In the genomic region with DNA sequence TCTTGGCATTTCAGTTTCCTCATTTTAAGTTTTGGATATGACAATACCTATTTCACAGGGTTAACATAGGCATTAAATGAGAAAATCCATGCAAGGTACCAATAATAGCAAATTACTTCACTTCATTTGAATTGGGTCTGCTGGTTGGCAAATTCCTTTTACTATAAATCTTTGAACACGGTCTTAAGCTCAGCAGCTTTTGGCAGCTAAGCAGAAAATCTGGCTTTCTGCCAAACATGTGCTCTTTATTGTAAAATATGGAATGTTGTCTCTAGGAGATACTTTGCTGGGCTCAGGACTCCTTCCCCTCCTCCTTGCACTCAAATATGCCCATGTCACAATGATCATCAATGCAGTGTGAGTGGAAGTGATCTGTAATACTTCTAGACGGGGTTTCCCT, we compare ENCODE assay signal across 13 cellular contexts.
DNase-seq lines count a peak whose midpoint lies in the region; ATAC-seq and TF ChIP-seq lines count a peak whose summit lies in the region.
"Had no signal": no experiment of that assay in that cellular context is flagged by ENCODE, and none has a peak within 500 bp of the region (broad histone marks: within the 10 kb centered on the region; RNA-seq: fewer than 3 reads in every experiment).

No MANE protein-coding gene starts in this region.

- TF ChIP-seq CTCF in VCaP (conservative IDR thresholded peaks at IDR 0.05) = no peak

- H3K27ac ChIP-seq in VCaP = peak overlapping the region; percentile 14; the same call in 1 of the 2 replicates
- H3K27ac ChIP-seq: esophagus squamous epithelium had no signal

- peaks cover 3% of the 10 kb centered on the region; the same call in 1 of the 2 replicates for H3K27me3 ChIP-seq in HAP-1 (ENCODE audit: low read depth)
- H3K27me3 ChIP-seq: esophagus squamous epithelium had no signal

- no peak for ATAC-seq in GM21717 (IDR thresholded peaks at IDR 0.05; ENCODE audit: unreplicated experiment)
- no peak for ATAC-seq in HG02571 (IDR thresholded peaks at IDR 0.05; ENCODE audit: unreplicated experiment)
- ATAC-seq: HCT116 had no signal

- no peak overlapping the region for H3K4me3 ChIP-seq in HAP-1
- H3K4me3 ChIP-seq: esophagus squamous epithelium, lung had no signal

- no peaks in the 10 kb centered on the region for H3K36me3 ChIP-seq in HAP-1 (replicated peaks)
- H3K36me3 ChIP-seq: esophagus squamous epithelium had no signal

- in situ Hi-C loops in HAP-1 (cut with MboI; ENCODE audit: low sequenced_read_pairs) = no loop called here

- peak; percentile 36 to 39 for DNase-seq in HAP-1 (ENCODE audit: low spot score in 2 of 2)
- DNase-seq in NCI-H1105 (lab: John Stamatoyannopoulos, UW) = peak; percentile 9
- peak; percentile 37 for DNase-seq in left kidney (ENCODE audit: low read depth, low spot score)
- DNase-seq in stimulated activated CD4-positive, alpha-beta T cell treated with anti-CD3 and anti-CD28 coated beads, Interleukin-4, amount 100 ng/mL, for 24 hours = no peak
- DNase-seq in NCI-H1930 (lab: John Stamatoyannopoulos, UW) = no peak
- DNase-seq: amniotic stem cell, esophagus squamous epithelium, NCI-H2107 had no signal

- no peaks in the 10 kb centered on the region for H3K9me3 ChIP-seq in HAP-1
- H3K9me3 ChIP-seq: esophagus squamous epithelium had no signal

- H3K4me1 ChIP-seq in HAP-1 = no peaks in the 10 kb centered on the region

Comparison
In these comparisons a context has a peak if more than half of its experiments do, and no peak if none do; other contexts are left out.
1. DNase-seq: peak in HAP-1 (2 of 2), NCI-H1105 (single experiment) and left kidney (single experiment); none in stimulated activated CD4-positive, alpha-beta T cell treated with anti-CD3 and anti-CD28 coated beads, Interleukin-4, amount 100 ng/mL, for 24 hours (single experiment) and NCI-H1930 (0 of 2).